1 cellular context compared by ENCODE assay signal in the genomic region with DNA sequence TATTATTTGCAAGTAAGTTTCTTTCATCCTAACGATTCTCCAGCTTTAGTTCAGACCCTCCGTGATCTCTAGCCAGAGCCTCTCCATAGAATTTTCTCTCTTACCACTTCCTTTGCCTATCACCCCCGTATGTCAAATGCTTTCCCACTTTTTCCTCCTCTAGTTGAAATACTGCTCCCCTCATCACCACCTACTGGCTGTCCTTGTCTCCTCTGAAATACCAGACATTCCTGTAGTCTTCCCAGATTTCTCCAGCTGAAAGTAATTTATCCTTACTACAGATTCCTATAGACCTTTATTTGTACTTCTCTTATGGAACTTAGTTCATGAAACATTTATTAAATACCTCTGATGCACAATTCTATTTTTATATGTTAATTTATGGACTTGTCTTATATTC.
TF ChIP-seq lines count a peak whose summit lies in the region.

No MANE protein-coding gene starts in this region.

TF ChIP-seq in HCT116, 20 proteins besides CTCF, POLR2A, EP300 and RAD21:
- TF ChIP-seq REST (IDR thresholded peaks at IDR 0.05; ENCODE audit: low read depth) = no peak
- no peak for TF ChIP-seq EZH2 (IDR thresholded peaks at IDR 0.05)
- TF ChIP-seq ELF1 (IDR thresholded peaks at IDR 0.05; ENCODE audit: borderline replicate concordance, low read depth) = no peak
- no peak for TF ChIP-seq SRF (IDR thresholded peaks at IDR 0.05; ENCODE audit: low read depth)
- no peak for TF ChIP-seq JUND (IDR thresholded peaks at IDR 0.05)
- TF ChIP-seq, protein P1, sequence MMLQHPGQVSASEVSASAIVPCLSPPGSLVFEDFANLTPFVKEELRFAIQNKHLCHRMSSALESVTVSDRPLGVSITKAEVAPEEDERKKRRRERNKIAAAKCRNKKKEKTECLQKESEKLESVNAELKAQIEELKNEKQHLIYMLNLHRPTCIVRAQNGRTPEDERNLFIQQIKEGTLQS (IDR thresholded peaks at IDR 0.05) = no peak
- no peak for TF ChIP-seq YY1 (IDR thresholded peaks at IDR 0.05; ENCODE audit: extremely low read depth, insufficient replicate concordance, low read depth, low read length)
- TF ChIP-seq SP1 (IDR thresholded peaks at IDR 0.05; ENCODE audit: low read depth) = no peak
- no peak for TF ChIP-seq EZH2phosphoT487 (IDR thresholded peaks at IDR 0.05; ENCODE audit: borderline replicate concordance)
- no peak for TF ChIP-seq ZNF274 (IDR thresholded peaks at IDR 0.05; ENCODE audit: low read depth, low read length)
- no peak for TF ChIP-seq FOSL1 (IDR thresholded peaks at IDR 0.05; ENCODE audit: low read depth)
- TF ChIP-seq MAX (IDR thresholded peaks at IDR 0.05) = no peak
- TF ChIP-seq, protein P2, sequence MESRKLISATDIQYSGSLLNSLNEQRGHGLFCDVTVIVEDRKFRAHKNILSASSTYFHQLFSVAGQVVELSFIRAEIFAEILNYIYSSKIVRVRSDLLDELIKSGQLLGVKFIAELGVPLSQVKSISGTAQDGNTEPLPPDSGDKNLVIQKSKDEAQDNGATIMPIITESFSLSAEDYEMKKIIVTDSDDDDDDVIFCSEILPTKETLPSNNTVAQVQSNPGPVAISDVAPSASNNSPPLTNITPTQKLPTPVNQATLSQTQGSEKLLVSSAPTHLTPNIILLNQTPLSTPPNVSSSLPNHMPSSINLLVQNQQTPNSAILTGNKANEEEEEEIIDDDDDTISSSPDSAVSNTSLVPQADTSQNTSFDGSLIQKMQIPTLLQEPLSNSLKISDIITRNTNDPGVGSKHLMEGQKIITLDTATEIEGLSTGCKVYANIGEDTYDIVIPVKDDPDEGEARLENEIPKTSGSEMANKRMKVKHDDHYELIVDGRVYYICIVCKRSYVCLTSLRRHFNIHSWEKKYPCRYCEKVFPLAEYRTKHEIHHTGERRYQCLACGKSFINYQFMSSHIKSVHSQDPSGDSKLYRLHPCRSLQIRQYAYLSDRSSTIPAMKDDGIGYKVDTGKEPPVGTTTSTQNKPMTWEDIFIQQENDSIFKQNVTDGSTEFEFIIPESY (IDR thresholded peaks at IDR 0.05; ENCODE audit: extremely low read depth, insufficient replicate concordance, low read length) = no peak
- no peak for TF ChIP-seq TCF7L2 (IDR thresholded peaks at IDR 0.05; ENCODE audit: borderline replicate concordance, extremely low read depth, insufficient read depth, insufficient read length)
- no peak for TF ChIP-seq POLR2AphosphoS5 (IDR thresholded peaks at IDR 0.05; ENCODE audit: low read depth, low read length)
- no peak for TF ChIP-seq CBX3 (IDR thresholded peaks at IDR 0.05; ENCODE audit: low read depth)
- TF ChIP-seq EGR1 (IDR thresholded peaks at IDR 0.05; ENCODE audit: low read depth) = no peak
- no peak for TF ChIP-seq CEBPB (IDR thresholded peaks at IDR 0.05; ENCODE audit: low read depth)
- TF ChIP-seq ZFX (IDR thresholded peaks at IDR 0.05) = no peak
- no peak for TF ChIP-seq SIN3A (IDR thresholded peaks at IDR 0.05; ENCODE audit: low read depth)
